21 cellular contexts compared by ENCODE assay signal in genomic region chr11:26971961-26972360, GRCh38. TPM values are rescaled to one million over a fixed set of nuclear protein-coding genes. Genes with fewer than 3 reads are reported as not detected.
"Had no signal": no experiment of that assay in that cellular context is flagged by ENCODE, and none has a peak within 500 bp of the region (broad histone marks: within the 10 kb centered on the region; RNA-seq: fewer than 3 reads in every experiment).

No MANE protein-coding gene starts in this region.

- DNase-seq: effector memory CD8-positive, alpha-beta T cell; esophagus squamous epithelium; heart left ventricle; hippocampal formation; islet precursor cell; mucosa of descending colon; naive thymus-derived CD8-positive, alpha-beta T cell; spleen; stimulated activated CD4-positive, alpha-beta T cell treated with anti-CD3 and anti-CD28 coated beads, Interleukin-15, amount 100 ng/mL, for 24 hours; stimulated activated CD4-positive, alpha-beta T cell treated with anti-CD3 and anti-CD28 coated beads, Interleukin-1b, Interleukin-23, amount 100 ng/mL, for 48 hours; stimulated activated CD4-positive, alpha-beta T cell treated with anti-CD3 and anti-CD28 coated beads, Interleukin-4, amount 100 ng/mL, for 24 hours; tibial artery; upper lobe of left lung had no signal

- H3K4me1 ChIP-seq: heart left ventricle, spleen, upper lobe of left lung had no signal

- H3K36me3 ChIP-seq: esophagus squamous epithelium, heart left ventricle, neutrophil, spleen, tibial artery, upper lobe of left lung had no signal

- ATAC-seq: effector memory CD8-positive, alpha-beta T cell; heart left ventricle; left lobe of liver; mucosa of descending colon; naive thymus-derived CD8-positive, alpha-beta T cell; sciatic nerve; stimulated activated memory B cell treated with anti-CD40 and anti-IgM and Interleukin-4, amounts not matched to agents 10 μg/mL and 1 μg/mL and 100 μg/mL, for 72 hours had no signal

- H3K9me3 ChIP-seq: esophagus squamous epithelium, heart left ventricle, mucosa of descending colon, neutrophil, tibial artery, upper lobe of left lung had no signal

- H3K27me3 ChIP-seq: esophagus squamous epithelium, heart left ventricle, neutrophil, spleen, tibial artery, upper lobe of left lung had no signal

- H3K4me3 ChIP-seq: esophagus squamous epithelium, heart left ventricle, mucosa of descending colon, spleen, tibial artery, upper lobe of left lung had no signal

- H3K27ac ChIP-seq: esophagus squamous epithelium, heart left ventricle, neutrophil, spleen, tibial artery, upper lobe of left lung had no signal

RNA-seq across cellular contexts. Expression of gene FIBIN, which starts 22.0 kb away (rescaled TPM):
- total RNA-seq: epithelial cell of proximal tubule; glomerular endothelial cell; naive thymus-derived CD8-positive, alpha-beta T cell; pulmonary artery endothelial cell had no signal
- polyA plus RNA-seq: naive thymus-derived CD8-positive, alpha-beta T cell; neural cell had no signal
